Comparison of ENCODE assay signal across 10 cellular contexts in genomic region chr2:40403233-40403841, GRCh38. TPM values are rescaled to one million over a fixed set of nuclear protein-coding genes. Genes with fewer than 3 reads are reported as not detected.
DNase-seq lines count a peak whose midpoint lies in the region; ATAC-seq and TF ChIP-seq lines count a peak whose summit lies in the region.
"Had no signal": no experiment of that assay in that cellular context is flagged by ENCODE, and none has a peak within 500 bp of the region (broad histone marks: within the 10 kb centered on the region; RNA-seq: fewer than 3 reads in every experiment).

No MANE protein-coding gene starts in this region.

- peak overlapping the region in 3 of 4 donors; percentile 15 to 64 (median 20) for H3K27ac ChIP-seq in esophagus muscularis mucosa (replicated peaks in 1 of 4)

- CTCF ChIA-PET in GM10248 (lab: Yijun Ruan, JAX), result interaction anchor here (1.0 to 1.5 kb wide), 3 partner anchors 11 to 16 kb away, joined by 3 to 5 read pairs (median 3); no protein-coding TSS in a partner anchor

- H3K36me3 ChIP-seq in esophagus muscularis mucosa, result no peaks in the 10 kb centered on the region

- peaks cover 38 to 60% (median 53%) of the 10 kb centered on the region in 4 donors for H3K4me1 ChIP-seq in esophagus muscularis mucosa

- H3K9me3 ChIP-seq in esophagus muscularis mucosa, result no peaks in the 10 kb centered on the region

- ATAC-seq in omental fat pad (ENCODE audit: low FRiP score) (peak; percentile 91), GM21576 (IDR thresholded peaks at IDR 0.05; ENCODE audit: unreplicated experiment) (no peak)
- ATAC-seq: activated naive CD4-positive, alpha-beta T cell treated with anti-CD3 and anti-CD28 coated beads, Interleukin-2, amount 50 U/mL, for 72 hours had no signal

- no peak for TF ChIP-seq EP300 in esophagus muscularis mucosa (IDR thresholded peaks at IDR 0.05)

- DNase-seq in AG09309 (ENCODE audit: low read depth) (peak; percentile 87), M059J (ENCODE audit: low read depth) (peak; percentile 78), esophagus muscularis mucosa (ENCODE audit: extremely low spot score) (no peak), omental fat pad (ENCODE audit: low spot score) (no peak), MV-4-11 (lab: John Stamatoyannopoulos, UW) (no peak), GM10248 (ENCODE audit: extremely low spot score) (no peak), LoVo (ENCODE audit: low spot score) (no peak)
- DNase-seq: C1 segment of cervical spinal cord had no signal

- intact Hi-C loops in esophagus muscularis mucosa (cut with DNase I), result no loop called here

- no peaks in the 10 kb centered on the region for H3K27me3 ChIP-seq in esophagus muscularis mucosa

- no peak for TF ChIP-seq POLR2A in esophagus muscularis mucosa (IDR thresholded peaks at IDR 0.05; ENCODE audit: low read depth)

- TF ChIP-seq CTCF in AG09309 (IDR thresholded peaks at IDR 0.05; ENCODE audit: control insufficient read depth, insufficient read depth, low read depth, low read length, missing control alignments) (no peak), esophagus muscularis mucosa (IDR thresholded peaks at IDR 0.05) (no peak), omental fat pad (IDR thresholded peaks at IDR 0.05) (no peak), GM10248 (IDR thresholded peaks at IDR 0.05; ENCODE audit: control extremely low read depth, extremely low read depth, low read depth, missing control alignments) (no peak)

- POLR2A ChIA-PET in GM10248 (lab: Yijun Ruan, JAX), result no interaction called here

- 77% methylated on average over 4 of the region's 4 CpGs for WGBS in esophagus muscularis mucosa

- no peak overlapping the region for H3K4me3 ChIP-seq in AG09309 (ENCODE audit: control insufficient read depth, low read depth, low read length)
- H3K4me3 ChIP-seq in esophagus muscularis mucosa, result no peak overlapping the region

RNA-seq across cellular contexts. Expression of gene SLC8A1, which starts 48.6 kb away (rescaled TPM):
- 0.91 and 1.9 TPM in 2 replicates for total RNA-seq in M059J (2014; rRNA removed; shearing (Covaris generic))
- total RNA-seq in esophagus muscularis mucosa, result 100 to 1,000 TPM; 105 to 166 (median 157) TPM
- total RNA-seq in omental fat pad, result 10 to 100 TPM; 17.5 to 47.0 (median 30.0) TPM

Comparison
In these comparisons a context has a peak if more than half of its experiments do, and no peak if none do; other contexts are left out.
1. DNase-seq: peak in AG09309 (single experiment) and M059J (single experiment); none in esophagus muscularis mucosa (single experiment), omental fat pad (single experiment), MV-4-11 (single experiment), GM10248 (single experiment) and LoVo (single experiment).